In the genomic region with DNA sequence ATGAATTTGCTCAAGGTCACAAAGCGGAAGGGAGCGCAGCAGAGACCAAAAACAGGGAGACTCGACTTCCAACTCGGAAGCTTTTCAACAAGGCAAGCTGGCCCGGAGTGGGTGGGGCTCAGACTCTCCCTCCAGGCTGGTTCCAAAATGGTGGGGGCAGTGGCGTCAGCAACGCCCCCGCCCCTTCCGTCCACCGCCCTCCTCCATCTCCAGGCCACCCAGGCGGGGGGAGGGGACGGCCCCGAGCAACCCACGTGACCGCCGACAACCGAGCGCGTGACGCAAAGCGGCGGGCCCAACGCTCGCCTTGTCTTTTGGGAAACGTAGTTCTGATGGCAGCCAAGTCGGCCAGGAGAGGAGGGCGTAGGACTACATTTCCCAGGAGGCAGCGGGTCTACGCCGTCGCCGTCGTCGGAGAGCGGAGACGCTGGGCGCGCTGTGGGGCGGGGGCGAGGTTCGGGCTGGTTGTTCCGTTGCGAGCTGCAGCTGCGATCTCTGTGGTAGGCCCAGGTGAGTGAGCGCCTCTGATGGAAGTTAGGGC, we compare ENCODE assay signal across 8 cellular contexts. TPM values are rescaled to one million over a fixed set of nuclear protein-coding genes. Genes with fewer than 3 reads are reported as not detected.
DNase-seq lines count a peak whose midpoint lies in the region; ATAC-seq lines count a peak whose summit lies in the region.

A gene with protein sequence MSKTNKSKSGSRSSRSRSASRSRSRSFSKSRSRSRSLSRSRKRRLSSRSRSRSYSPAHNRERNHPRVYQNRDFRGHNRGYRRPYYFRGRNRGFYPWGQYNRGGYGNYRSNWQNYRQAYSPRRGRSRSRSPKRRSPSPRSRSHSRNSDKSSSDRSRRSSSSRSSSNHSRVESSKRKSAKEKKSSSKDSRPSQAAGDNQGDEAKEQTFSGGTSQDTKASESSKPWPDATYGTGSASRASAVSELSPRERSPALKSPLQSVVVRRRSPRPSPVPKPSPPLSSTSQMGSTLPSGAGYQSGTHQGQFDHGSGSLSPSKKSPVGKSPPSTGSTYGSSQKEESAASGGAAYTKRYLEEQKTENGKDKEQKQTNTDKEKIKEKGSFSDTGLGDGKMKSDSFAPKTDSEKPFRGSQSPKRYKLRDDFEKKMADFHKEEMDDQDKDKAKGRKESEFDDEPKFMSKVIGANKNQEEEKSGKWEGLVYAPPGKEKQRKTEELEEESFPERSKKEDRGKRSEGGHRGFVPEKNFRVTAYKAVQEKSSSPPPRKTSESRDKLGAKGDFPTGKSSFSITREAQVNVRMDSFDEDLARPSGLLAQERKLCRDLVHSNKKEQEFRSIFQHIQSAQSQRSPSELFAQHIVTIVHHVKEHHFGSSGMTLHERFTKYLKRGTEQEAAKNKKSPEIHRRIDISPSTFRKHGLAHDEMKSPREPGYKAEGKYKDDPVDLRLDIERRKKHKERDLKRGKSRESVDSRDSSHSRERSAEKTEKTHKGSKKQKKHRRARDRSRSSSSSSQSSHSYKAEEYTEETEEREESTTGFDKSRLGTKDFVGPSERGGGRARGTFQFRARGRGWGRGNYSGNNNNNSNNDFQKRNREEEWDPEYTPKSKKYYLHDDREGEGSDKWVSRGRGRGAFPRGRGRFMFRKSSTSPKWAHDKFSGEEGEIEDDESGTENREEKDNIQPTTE (plus strand): TSS at position 448 of the 541 bp plus-strand sequence. CDS start 58,121 bp downstream, outside the sequence.

- H3K27ac Mint-ChIP-seq in activated naive CD4-positive, alpha-beta T cell treated with anti-CD3 and anti-CD28 coated beads, Interleukin-2, amount 50 U/mL, for 72 hours: peak within 1 kb of the TSS; percentile 99

- DNase-seq in NCI-H1092 treated with DMSO at 0.1 percent for 48 hours (lab: John Stamatoyannopoulos, UW): peak; percentile 100
- DNase-seq in SKM-1 (lab: John Stamatoyannopoulos, UW; ENCODE audit: unreplicated experiment): peak; percentile 96
- peak; percentile 99 to 100 for DNase-seq in activated naive CD4-positive, alpha-beta T cell treated with anti-CD3 and anti-CD28 coated beads, Interleukin-2, amount 50 U/mL, for 72 hours (ENCODE audit: low spot score in 2 of 2)
- peak; percentile 100 for DNase-seq in globus pallidus (ENCODE audit: low spot score)
- peak; percentile 99 for DNase-seq in occipital lobe (lab: John Stamatoyannopoulos, UW)

- peaks cover 29% of the 10 kb centered on the region in 2 donors for H3K36me3 Mint-ChIP-seq in activated naive CD4-positive, alpha-beta T cell treated with anti-CD3 and anti-CD28 coated beads, Interleukin-2, amount 50 U/mL, for 72 hours

- ATAC-seq in HG02610 (IDR thresholded peaks at IDR 0.05; ENCODE audit: unreplicated experiment): peak; percentile 90
- peak; percentile 94 to 95 for ATAC-seq in activated naive CD4-positive, alpha-beta T cell treated with anti-CD3 and anti-CD28 coated beads, Interleukin-2, amount 50 U/mL, for 72 hours

- H3K9me3 Mint-ChIP-seq in activated naive CD4-positive, alpha-beta T cell treated with anti-CD3 and anti-CD28 coated beads, Interleukin-2, amount 50 U/mL, for 72 hours: no peaks in the 10 kb centered on the region

- peak within 1 kb of the TSS; percentile 93 for H3K27ac ChIP-seq in temporal lobe (ENCODE audit: low read depth, low read length)

- H3K4me3 ChIP-seq in GM08714 (ENCODE audit: low read length): peak within 1 kb of the TSS; percentile 87

RNA-seq across cellular contexts. Expression of the gene that starts here (rescaled TPM):
- total RNA-seq in activated naive CD4-positive, alpha-beta T cell treated with anti-CD3 and anti-CD28 coated beads, Interleukin-2, amount 50 U/mL, for 72 hours: 100 to 1,000 TPM in 1 of 2 donors, 10 to 100 TPM in 1; 96.2 to 153 TPM
- total RNA-seq in occipital lobe (80.6 TPM), temporal lobe (69.8 TPM)

Comparison
In these comparisons a context has a peak if more than half of its experiments do, and no peak if none do; other contexts are left out.
1. Peak in every context shown above with its lines: DNase-seq, ATAC-seq, H3K4me3 ChIP-seq and H3K27ac ChIP-seq.